Comparison of ENCODE assay signal across 18 cellular contexts in the genomic region with DNA sequence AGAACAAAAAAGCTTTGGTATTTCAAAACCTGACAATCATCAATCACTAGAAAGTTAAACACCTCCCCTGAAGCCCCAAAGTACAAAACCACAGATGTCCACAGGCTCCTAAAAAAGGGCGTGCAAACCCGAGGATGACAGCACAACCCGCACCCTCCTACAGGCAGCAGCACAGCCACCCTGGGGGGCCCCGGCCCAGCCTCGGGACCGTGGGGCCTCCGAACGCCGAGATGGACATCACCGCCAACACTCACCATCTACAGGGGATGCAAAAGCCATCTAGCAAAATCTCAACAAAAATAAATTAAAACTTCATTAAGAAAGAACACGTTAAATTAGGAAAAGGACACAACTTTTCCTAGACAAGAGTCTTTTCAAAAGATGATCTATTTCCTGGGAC. TPM values are rescaled to one million over a fixed set of nuclear protein-coding genes. Genes with fewer than 3 reads are reported as not detected.
DNase-seq lines count a peak whose midpoint lies in the region; ATAC-seq and TF ChIP-seq lines count a peak whose summit lies in the region.
"Had no signal": no experiment of that assay in that cellular context is flagged by ENCODE, and none has a peak within 500 bp of the region (broad histone marks: within the 10 kb centered on the region; RNA-seq: fewer than 3 reads in every experiment).

No MANE protein-coding gene starts in this region.

- no peak overlapping the region for H3K4me2 ChIP-seq in trophoblast cell (ENCODE audit: low read length)
- H3K4me2 ChIP-seq: GM23338 had no signal

- no peak overlapping the region for H3K14ac ChIP-seq in trophoblast cell (ENCODE audit: low read length)

- H3K4me3 ChIP-seq in left ventricle myocardium inferior (no peak overlapping the region), trophoblast cell (ENCODE audit: low read depth, low read length) (no peak overlapping the region), thoracic aorta (no peak overlapping the region)
- H3K4me3 ChIP-seq: A549, GM23338 had no signal

- H3K9me3 ChIP-seq in left ventricle myocardium inferior (replicated peaks): no peaks in the 10 kb centered on the region
- H3K9me3 ChIP-seq in trophoblast cell (ENCODE audit: insufficient read depth, low read depth, low read length): no peaks in the 10 kb centered on the region
- no peaks in the 10 kb centered on the region for H3K9me3 ChIP-seq in thoracic aorta
- H3K9me3 ChIP-seq: A549, Caco-2 had no signal

- H3K36me3 ChIP-seq in left ventricle myocardium inferior: peaks cover 50% of the 10 kb centered on the region
- H3K36me3 ChIP-seq in trophoblast cell (ENCODE audit: control insufficient read depth in 1 of 2, insufficient read depth in 2 of 2, low read length in 2 of 2): peaks cover 34 to 40% of the 10 kb centered on the region in 2 experiments
- peaks cover 19% of the 10 kb centered on the region for H3K36me3 ChIP-seq in thoracic aorta

- ATAC-seq in Right ventricle myocardium superior (ENCODE audit: poor library complexity) (no peak), thoracic aorta (ENCODE audit: insufficient number of reproducible peaks, low FRiP score, low read depth) (no peak), HG02678 (IDR thresholded peaks at IDR 0.05; ENCODE audit: unreplicated experiment) (no peak), GM21786 (IDR thresholded peaks at IDR 0.05; ENCODE audit: unreplicated experiment) (no peak)
- ATAC-seq: GM12878, GM23338 had no signal

- no peak overlapping the region for H4K12ac ChIP-seq in trophoblast cell (ENCODE audit: low read depth, low read length)

- peaks cover 9% of the 10 kb centered on the region for H3K79me1 ChIP-seq in trophoblast cell (ENCODE audit: low read length)

- H3K23ac ChIP-seq in trophoblast cell (ENCODE audit: low read length): no peak overlapping the region

- intact Hi-C loops in left ventricle myocardium inferior (cut with micrococcal nuclease): no loop called here
- intact Hi-C loops in Right ventricle myocardium superior (cut with DNase I): loop anchor here (10.0 kb wide), 1 partner anchor 45 kb away; no protein-coding TSS in a partner anchor

- H3K4me1 ChIP-seq in left ventricle myocardium inferior (peaks cover 69% of the 10 kb centered on the region), trophoblast cell (ENCODE audit: control insufficient read depth in 1 of 2, insufficient read depth in 2 of 2, low read length in 2 of 2) (peaks cover 13 to 18% of the 10 kb centered on the region in 2 experiments), thoracic aorta (ENCODE audit: control insufficient read depth in 1 of 2, low read depth in 2 of 2) (peaks cover 43 to 72% of the 10 kb centered on the region in 2 donors)

- H3K9ac ChIP-seq in trophoblast cell (ENCODE audit: low read length): no peak overlapping the region

- no peak overlapping the region for H2AFZ ChIP-seq in trophoblast cell (ENCODE audit: insufficient read depth, low read length, poor library complexity)
- H2AFZ ChIP-seq: GM23338 had no signal

- no peak for DNase-seq in left ventricle myocardium inferior
- DNase-seq in Right ventricle myocardium superior: no peak
- DNase-seq in trophoblast cell: no peak
- no peak for DNase-seq in thoracic aorta (ENCODE audit: low spot score)
- DNase-seq in GM19240 (ENCODE audit: insufficient read length, low spot score): no peak
- DNase-seq: Caco-2, MV-4-11, NCI-H1436, NCI-H2029 treated with DMSO at 0.1 percent for 48 hours, NCI-H524, RPMI8226 had no signal

- no peak overlapping the region for H2BK5ac ChIP-seq in trophoblast cell (ENCODE audit: low read depth, low read length, poor library complexity)

- no CpG with 5 or more reads among the region's 11 CpGs for WGBS in trophoblast cell (ENCODE audit: extremely low coverage, insufficient coverage, insufficient read length)

- H3K4ac ChIP-seq in trophoblast cell (ENCODE audit: low read depth, low read length): no peak overlapping the region

- H4K8ac ChIP-seq in trophoblast cell (ENCODE audit: low read depth, low read length): no peak overlapping the region

- TF ChIP-seq CTCF in left ventricle myocardium inferior (IDR thresholded peaks at IDR 0.05; ENCODE audit: borderline replicate concordance) (no peak), brain (conservative IDR thresholded peaks at IDR 0.05) (no peak), thoracic aorta (IDR thresholded peaks at IDR 0.05) (no peak)

- H2BK12ac ChIP-seq in trophoblast cell (ENCODE audit: low read length): no peak overlapping the region

- H3K4me3 Mint-ChIP-seq in brain: peak overlapping the region in 2 of 5 experiments; percentile 73 to 77
- H3K4me3 Mint-ChIP-seq: CD14-positive monocyte, GM23338 had no signal

- H3K9me3 Mint-ChIP-seq in brain: no peaks in the 10 kb centered on the region
- H3K9me3 Mint-ChIP-seq: GM23338 had no signal

- peak overlapping the region in 4 of 5 experiments; percentile 34 to 83 (median 70) for H3K27ac Mint-ChIP-seq in brain
- H3K27ac Mint-ChIP-seq: GM23338 had no signal

- H3K18ac ChIP-seq in trophoblast cell (ENCODE audit: low read length): no peak overlapping the region

- H3K79me2 ChIP-seq in trophoblast cell (ENCODE audit: control insufficient read depth, insufficient read depth, low read length, poor library complexity): peaks cover 1% of the 10 kb centered on the region

- no peak overlapping the region for H2BK120ac ChIP-seq in trophoblast cell (ENCODE audit: insufficient read depth, low read length, poor library complexity)

- H3K4me1 Mint-ChIP-seq in brain: peaks cover 45% of the 10 kb centered on the region

- H3K36me3 Mint-ChIP-seq in brain: peaks cover 41% of the 10 kb centered on the region

- no peak overlapping the region for H2AK5ac ChIP-seq in trophoblast cell (ENCODE audit: low read length)

- H3K27ac ChIP-seq in left ventricle myocardium inferior (replicated peaks) (peak overlapping the region; percentile 82), trophoblast cell (ENCODE audit: low read depth, low read length) (peak overlapping the region; percentile 48), thoracic aorta (peak overlapping the region; percentile 92 to 97)

- no peaks in the 10 kb centered on the region for H3K27me3 Mint-ChIP-seq in brain

- no peak overlapping the region for H4K91ac ChIP-seq in trophoblast cell (ENCODE audit: low read depth, low read length)

- H3K27me3 ChIP-seq in left ventricle myocardium inferior (ENCODE audit: low read depth) (no peaks in the 10 kb centered on the region), trophoblast cell (ENCODE audit: insufficient read depth, low read length) (no peaks in the 10 kb centered on the region), thoracic aorta (replicated peaks; ENCODE audit: insufficient read depth) (no peaks in the 10 kb centered on the region)

RNA-seq across cellular contexts. Expression of a gene that starts 6.6 kb away (rescaled TPM):
- total RNA-seq in left ventricle myocardium inferior (40.9 TPM), Right ventricle myocardium superior (31.6 TPM), thoracic aorta (100 to 1,000 TPM in 1 of 2 donors, 10 to 100 TPM in 1; 86.1 to 110 TPM)
- polyA plus RNA-seq in brain (ENCODE audit: insufficient read depth, low read depth, low replicate concordance): 84.2 TPM
- 29.2 and 29.9 TPM in 2 replicates for polyA plus RNA-seq in trophoblast cell (2013)

RNA-seq across cellular contexts. Expression of a gene that starts 14.9 kb away (rescaled TPM):
- total RNA-seq in left ventricle myocardium inferior (61.6 TPM), Right ventricle myocardium superior (66.1 TPM), thoracic aorta (100 to 1,000 TPM in 1 of 2 donors, 10 to 100 TPM in 1; 71.3 to 123 TPM)
- 76.5 TPM for polyA plus RNA-seq in brain (ENCODE audit: insufficient read depth, low read depth, low replicate concordance)
- 109 and 118 TPM in 2 replicates for polyA plus RNA-seq in trophoblast cell (2013)
